In genomic region chr11:65778901-65779668, GRCh38 we compare ENCODE assay signal across 1 cellular context.
TF ChIP-seq lines count a peak whose summit lies in the region.

No MANE protein-coding gene starts in this region.

TF ChIP-seq in GM23338, 12 proteins besides CTCF, POLR2A, EP300 and RAD21 (continued from another document):
- TF ChIP-seq, protein P1, sequence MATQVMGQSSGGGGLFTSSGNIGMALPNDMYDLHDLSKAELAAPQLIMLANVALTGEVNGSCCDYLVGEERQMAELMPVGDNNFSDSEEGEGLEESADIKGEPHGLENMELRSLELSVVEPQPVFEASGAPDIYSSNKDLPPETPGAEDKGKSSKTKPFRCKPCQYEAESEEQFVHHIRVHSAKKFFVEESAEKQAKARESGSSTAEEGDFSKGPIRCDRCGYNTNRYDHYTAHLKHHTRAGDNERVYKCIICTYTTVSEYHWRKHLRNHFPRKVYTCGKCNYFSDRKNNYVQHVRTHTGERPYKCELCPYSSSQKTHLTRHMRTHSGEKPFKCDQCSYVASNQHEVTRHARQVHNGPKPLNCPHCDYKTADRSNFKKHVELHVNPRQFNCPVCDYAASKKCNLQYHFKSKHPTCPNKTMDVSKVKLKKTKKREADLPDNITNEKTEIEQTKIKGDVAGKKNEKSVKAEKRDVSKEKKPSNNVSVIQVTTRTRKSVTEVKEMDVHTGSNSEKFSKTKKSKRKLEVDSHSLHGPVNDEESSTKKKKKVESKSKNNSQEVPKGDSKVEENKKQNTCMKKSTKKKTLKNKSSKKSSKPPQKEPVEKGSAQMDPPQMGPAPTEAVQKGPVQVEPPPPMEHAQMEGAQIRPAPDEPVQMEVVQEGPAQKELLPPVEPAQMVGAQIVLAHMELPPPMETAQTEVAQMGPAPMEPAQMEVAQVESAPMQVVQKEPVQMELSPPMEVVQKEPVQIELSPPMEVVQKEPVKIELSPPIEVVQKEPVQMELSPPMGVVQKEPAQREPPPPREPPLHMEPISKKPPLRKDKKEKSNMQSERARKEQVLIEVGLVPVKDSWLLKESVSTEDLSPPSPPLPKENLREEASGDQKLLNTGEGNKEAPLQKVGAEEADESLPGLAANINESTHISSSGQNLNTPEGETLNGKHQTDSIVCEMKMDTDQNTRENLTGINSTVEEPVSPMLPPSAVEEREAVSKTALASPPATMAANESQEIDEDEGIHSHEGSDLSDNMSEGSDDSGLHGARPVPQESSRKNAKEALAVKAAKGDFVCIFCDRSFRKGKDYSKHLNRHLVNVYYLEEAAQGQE (IDR thresholded peaks at IDR 0.05; ENCODE audit: unreplicated experiment) = no peak
- TF ChIP-seq EZH2 (IDR thresholded peaks at IDR 0.05; ENCODE audit: low read depth, unreplicated experiment) (no peak), CREB1 (CRISPR knock-in tag; IDR thresholded peaks at IDR 0.05; ENCODE audit: low read depth) (no peak), ZNF331 (CRISPR knock-in tag; IDR thresholded peaks at IDR 0.05; ENCODE audit: low read depth) (no peak)
